In genomic region chr6:32940656-32941411, GRCh38 we compare ENCODE assay signal across 8 cellular contexts. TPM values are rescaled to one million over a fixed set of nuclear protein-coding genes. Genes with fewer than 3 reads are reported as not detected.
DNase-seq lines count a peak whose midpoint lies in the region; ATAC-seq and TF ChIP-seq lines count a peak whose summit lies in the region.

TSS of gene HLA-DMB (minus strand) at chr6:32941028. CDS start at chr6:32940807, 221 bp downstream.

- peak; percentile 93 for DNase-seq in CD1c-positive myeloid dendritic cell (ENCODE audit: extremely low spot score)
- peak; percentile 88 for DNase-seq in NCI-H526 treated with DMSO at 0.1 percent for 48 hours (lab: John Stamatoyannopoulos, UW)
- DNase-seq in activated CD8-positive, alpha-beta memory T cell treated with anti-CD3 and anti-CD28 coated beads, Interleukin-2, amount 50 U/mL, for 4 hours = peak; percentile 32
- peak; percentile 61 for DNase-seq in transverse colon

- H3K4me3 ChIP-seq in mononuclear cell (ENCODE audit: low read length) (peak within 1 kb of the TSS; percentile 88), transverse colon (peak within 1 kb of the TSS; percentile 7 to 49 (median 13))

- 14 to 17% methylated on average over 1 to 10 of the region's 10 CpGs for WGBS in transverse colon (ENCODE audit: low coverage in 1 of 2), 2 donors

- H3K27ac ChIP-seq in transverse colon = peak within 1 kb of the TSS; percentile 68 to 74 (median 68)

- in situ Hi-C loops in transverse colon (cut with MboI; ENCODE audit: low pct_ligation_motif_present in 1 of 4, low pct_unique_long_range_greater_than_20kb in 1 of 4, low sequenced_read_pairs in 3 of 4) = loop anchor here in 1 of 4 donors (5.0 kb wide), 1 partner anchor 54 kb away; no protein-coding TSS in a partner anchor

- H3K36me3 ChIP-seq in transverse colon = no peaks in the 10 kb centered on the region

- TF ChIP-seq POLR2A in transverse colon (IDR thresholded peaks at IDR 0.05) = peak; percentile 38

- intact Hi-C loops in transverse colon (cut with DNase I; ENCODE audit: low total_unique reads) = no loop called here

- H3K4me1 ChIP-seq in mononuclear cell (ENCODE audit: insufficient read depth, low read length) (peaks cover 95% of the 10 kb centered on the region), transverse colon (peaks cover 3 to 36% (median 7%) of the 10 kb centered on the region in 4 donors)

- no peak for TF ChIP-seq CTCF in transverse colon (IDR thresholded peaks at IDR 0.05)

- ATAC-seq in GM18861 (IDR thresholded peaks at IDR 0.05; ENCODE audit: unreplicated experiment) (peak; percentile 38), HG02981 (IDR thresholded peaks at IDR 0.05; ENCODE audit: unreplicated experiment) (peak; percentile 44), esophagus mucosa (peak; percentile 90)

- no peaks in the 10 kb centered on the region for H3K27me3 ChIP-seq in mononuclear cell (ENCODE audit: insufficient read depth, low read length)
- no peaks in the 10 kb centered on the region for H3K27me3 ChIP-seq in transverse colon

- no peaks in the 10 kb centered on the region for H3K9me3 ChIP-seq in mononuclear cell (ENCODE audit: low read depth, low read length)
- no peaks in the 10 kb centered on the region for H3K9me3 ChIP-seq in transverse colon

- no peak for TF ChIP-seq EP300 in transverse colon (IDR thresholded peaks at IDR 0.05; ENCODE audit: low read depth)

RNA-seq across cellular contexts. Expression of gene HLA-DMB, which starts in this region (rescaled TPM):
- total RNA-seq in esophagus mucosa = 5.5 TPM
- total RNA-seq in mononuclear cell = 67.8 TPM
- total RNA-seq in transverse colon = 10 to 100 TPM in 2 of 4 donors, 1 to 10 TPM in 2; 1.8 to 20.8 (median 13.2) TPM

Comparison
In these comparisons a context has a peak if more than half of its experiments do, and no peak if none do; other contexts are left out.
1. Peak in every context shown above with its lines: DNase-seq, ATAC-seq, H3K4me3 ChIP-seq and H3K27ac ChIP-seq.
2. DNase-seq: peak in every context shown above with its lines; median percentile 93 in CD1c-positive myeloid dendritic cell; 88 in NCI-H526 treated with DMSO at 0.1 percent for 48 hours; 61 in transverse colon; 32 in activated CD8-positive, alpha-beta memory T cell treated with anti-CD3 and anti-CD28 coated beads, Interleukin-2, amount 50 U/mL, for 4 hours.
3. ATAC-seq: peak in every context shown above with its lines; median percentile 90 in esophagus mucosa; 44 in HG02981; 38 in GM18861.